ENCODE assay signal across 29 cellular contexts in genomic region chr9:116763665-116764064, GRCh38.
"Had no signal": no experiment of that assay in that cellular context is flagged by ENCODE, and none has a peak within 500 bp of the region (broad histone marks: within the 10 kb centered on the region; RNA-seq: fewer than 3 reads in every experiment).

No MANE protein-coding gene starts in this region.

- H3K4me3 ChIP-seq: left lung, lower lobe of right lung, neural progenitor cell, right atrium auricular region, right lobe of liver, smooth muscle cell, stomach, testis, thyroid gland, transverse colon, upper lobe of left lung, vagina had no signal

- H3K9ac ChIP-seq: neural progenitor cell had no signal

- H3K4me3 Mint-ChIP-seq: immature natural killer cell; naive B cell; natural killer cell; nephron progenitor cell; neural progenitor cell; stimulated activated memory B cell treated with anti-CD40 and anti-IgM and Interleukin-4, amounts not matched to agents 10 μg/mL and 1 μg/mL and 100 μg/mL, for 72 hours had no signal

- H3K36me3 Mint-ChIP-seq: immature natural killer cell; naive B cell; natural killer cell; neural progenitor cell; stimulated activated memory B cell treated with anti-CD40 and anti-IgM and Interleukin-4, amounts not matched to agents 10 μg/mL and 1 μg/mL and 100 μg/mL, for 72 hours had no signal

- H3K4me2 ChIP-seq: neural progenitor cell, smooth muscle cell had no signal

- H3K9me3 Mint-ChIP-seq: immature natural killer cell; naive B cell; natural killer cell; nephron progenitor cell; neural progenitor cell; stimulated activated memory B cell treated with anti-CD40 and anti-IgM and Interleukin-4, amounts not matched to agents 10 μg/mL and 1 μg/mL and 100 μg/mL, for 72 hours had no signal

- H3K9me3 ChIP-seq: left lung, lower lobe of right lung, neutrophil, right atrium auricular region, right lobe of liver, stomach, testis, thyroid gland, transverse colon, upper lobe of left lung, vagina had no signal

- H3K36me3 ChIP-seq: left lung, lower lobe of right lung, neural progenitor cell, neutrophil, right atrium auricular region, right lobe of liver, stomach, thyroid gland, transverse colon, upper lobe of left lung, vagina had no signal

- H3K4me1 ChIP-seq: left lung, lower lobe of right lung, right atrium auricular region, right lobe of liver, stomach, testis, thyroid gland, transverse colon, upper lobe of left lung, vagina had no signal

- H3K4me1 Mint-ChIP-seq: immature natural killer cell; naive B cell; natural killer cell; nephron progenitor cell; stimulated activated memory B cell treated with anti-CD40 and anti-IgM and Interleukin-4, amounts not matched to agents 10 μg/mL and 1 μg/mL and 100 μg/mL, for 72 hours had no signal

- H3K27ac ChIP-seq: left lung, lower lobe of right lung, neural progenitor cell, neutrophil, right atrium auricular region, right lobe of liver, stomach, testis, thyroid gland, transverse colon, upper lobe of left lung, vagina had no signal

- H3K27me3 ChIP-seq: left lung, neural progenitor cell, neutrophil, right atrium auricular region, right lobe of liver, stomach, testis, thyroid gland, transverse colon, upper lobe of left lung, vagina had no signal

- H3K27me3 Mint-ChIP-seq: naive B cell; progenitor cell of endocrine pancreas; stimulated activated memory B cell treated with anti-CD40 and anti-IgM and Interleukin-4, amounts not matched to agents 10 μg/mL and 1 μg/mL and 100 μg/mL, for 72 hours had no signal

- ATAC-seq: left colon; left lung; lower lobe of right lung; natural killer cell; right lobe of liver; stimulated activated memory B cell treated with anti-CD40 and anti-IgM and Interleukin-4, amounts not matched to agents 10 μg/mL and 1 μg/mL and 100 μg/mL, for 72 hours; stimulated activated naive CD8-positive, alpha-beta T cell treated with anti-CD3 and anti-CD28 coated beads, Interleukin-15, Interleukin-2, amounts not matched to agents 100 U/mL and 50 U/mL, for 24 hours had no signal

- DNase-seq: immature natural killer cell; kidney; left colon; left lung; lower lobe of right lung; mammary epithelial cell; mesenchymal stem cell; naive B cell; natural killer cell; nephron progenitor cell; occipital lobe; right lobe of liver; stimulated activated CD4-positive, alpha-beta T cell treated with anti-CD3 and anti-CD28 coated beads, Interleukin-1b, Interleukin-23, amount 100 ng/mL, for 48 hours; stimulated activated CD4-positive, alpha-beta T cell treated with anti-CD3 and anti-CD28 coated beads, Interleukin-2, amount 100 ng/mL, for 48 hours; stimulated activated CD4-positive, alpha-beta T cell treated with anti-CD3 and anti-CD28 coated beads, Interleukin-4, amount 100 ng/mL, for 4 hours; stimulated activated CD8-positive, alpha-beta memory T cell treated with anti-CD3 and anti-CD28 coated beads, Interleukin-4, amount 100 ng/mL, for 48 hours; stimulated activated naive CD8-positive, alpha-beta T cell treated with anti-CD3 and anti-CD28 coated beads, Interleukin-15, Interleukin-2, amounts not matched to agents 100 U/mL and 50 U/mL, for 24 hours; stomach; testis; thyroid gland; transverse colon; upper lobe of left lung had no signal

- H3K27ac Mint-ChIP-seq: immature natural killer cell; naive B cell; natural killer cell; nephron progenitor cell; neural progenitor cell; progenitor cell of endocrine pancreas; stimulated activated memory B cell treated with anti-CD40 and anti-IgM and Interleukin-4, amounts not matched to agents 10 μg/mL and 1 μg/mL and 100 μg/mL, for 72 hours had no signal
